In genomic region chr2:233105156-233105895, GRCh38 we compare ENCODE assay signal across 1 cellular context.
TF ChIP-seq lines count a peak whose summit lies in the region.

No MANE protein-coding gene starts in this region.

TF ChIP-seq in H1, 55 proteins besides CTCF, POLR2A, EP300 and RAD21:
- TF ChIP-seq TAF7 (optimal IDR thresholded peaks at IDR 0.05; ENCODE audit: borderline replicate concordance, low read depth, low read length) (no peak), RNF2 (IDR thresholded peaks at IDR 0.05; ENCODE audit: borderline replicate concordance, low read depth, low read length, missing control alignments, poor library complexity, severe bottlenecking) (no peak)
